Comparison of ENCODE assay signal across 1 cellular context in genomic region chr10:34121125-34121973, GRCh38.
TF ChIP-seq lines count a peak whose summit lies in the region.

No MANE protein-coding gene starts in this region.

TF ChIP-seq in HepG2, 621 proteins besides CTCF, POLR2A, EP300 and RAD21 (continued from another document and continues in another):
- TF ChIP-seq TBX3 (IDR thresholded peaks at IDR 0.05; ENCODE audit: borderline replicate concordance) (peak; percentile 87), MAFF (IDR thresholded peaks at IDR 0.05; ENCODE audit: low read depth, low read length) (peak; percentile 56), HOMEZ (CRISPR knock-in tag; IDR thresholded peaks at IDR 0.05; ENCODE audit: low read depth) (peak; percentile 99), E2F2 (CRISPR knock-in tag; IDR thresholded peaks at IDR 0.05; ENCODE audit: borderline replicate concordance) (no peak), ZBTB7B (CRISPR knock-in tag; IDR thresholded peaks at IDR 0.05) (peak; percentile 98), NR2C2 (CRISPR knock-in tag; IDR thresholded peaks at IDR 0.05; ENCODE audit: borderline replicate concordance) (peak; percentile 72; the same call in 1 of the 2 replicates), SALL1 (CRISPR knock-in tag; IDR thresholded peaks at IDR 0.05) (peak; percentile 94), AHR (CRISPR knock-in tag; IDR thresholded peaks at IDR 0.05) (no peak; the same call in 1 of the 2 replicates), ZNF282 (IDR thresholded peaks at IDR 0.05; ENCODE audit: partially characterized antibody) (no peak), ZKSCAN5 (CRISPR knock-in tag; IDR thresholded peaks at IDR 0.05) (no peak), IKZF5 (CRISPR knock-in tag; IDR thresholded peaks at IDR 0.05) (peak; percentile 95), NPAS2 (CRISPR knock-in tag; IDR thresholded peaks at IDR 0.05; ENCODE audit: borderline replicate concordance) (no peak), ZNF136 (CRISPR knock-in tag; IDR thresholded peaks at IDR 0.05; ENCODE audit: low read depth) (no peak), KLF11 (CRISPR knock-in tag; IDR thresholded peaks at IDR 0.05) (0 out of 2 replicates have a peak, but pooled peaks have one; percentile 67), NR2F2 (IDR thresholded peaks at IDR 0.05; ENCODE audit: borderline replicate concordance, low read depth) (peak; percentile 94), SIX1 (CRISPR knock-in tag; IDR thresholded peaks at IDR 0.05; ENCODE audit: borderline replicate concordance) (peak; percentile 92), ZNF770 (CRISPR knock-in tag; IDR thresholded peaks at IDR 0.05) (peak; percentile 47; the same call in 1 of the 2 replicates), CEBPG (CRISPR knock-in tag; IDR thresholded peaks at IDR 0.05) (peak; percentile 99), ZNF263 (CRISPR knock-in tag; IDR thresholded peaks at IDR 0.05) (0 out of 2 replicates have a peak, but pooled peaks have one; percentile 18), AFF4 (CRISPR knock-in tag; IDR thresholded peaks at IDR 0.05) (no peak), ZNF724P (CRISPR knock-in tag; IDR thresholded peaks at IDR 0.05; ENCODE audit: borderline replicate concordance) (no peak), NFE2 (CRISPR knock-in tag; IDR thresholded peaks at IDR 0.05) (no peak), ZNF503 (CRISPR knock-in tag; IDR thresholded peaks at IDR 0.05) (peak; percentile 93), THAP11 (CRISPR knock-in tag; IDR thresholded peaks at IDR 0.05) (peak; percentile 86), ZNF83 (CRISPR knock-in tag; IDR thresholded peaks at IDR 0.05; ENCODE audit: borderline replicate concordance) (no peak), TAF15 (IDR thresholded peaks at IDR 0.05; ENCODE audit: low read depth, low read length, poor library complexity, severe bottlenecking) (no peak), ZBTB8A (CRISPR knock-in tag; IDR thresholded peaks at IDR 0.05; ENCODE audit: borderline replicate concordance, low read depth) (0 out of 2 replicates have a peak, but pooled peaks have one; percentile 44), SNAI1 (CRISPR knock-in tag; IDR thresholded peaks at IDR 0.05; ENCODE audit: borderline replicate concordance) (no peak), KAT2B (IDR thresholded peaks at IDR 0.05; ENCODE audit: borderline replicate concordance, low read depth, low read length) (peak; percentile 98), ZNF326 (CRISPR knock-in tag; IDR thresholded peaks at IDR 0.05; ENCODE audit: borderline replicate concordance) (no peak), TCF7 (IDR thresholded peaks at IDR 0.05; ENCODE audit: low read depth) (peak; percentile 98), ZNF17 (CRISPR knock-in tag; IDR thresholded peaks at IDR 0.05) (no peak), MATR3 (CRISPR knock-in tag; IDR thresholded peaks at IDR 0.05) (no peak), E2F5 (CRISPR knock-in tag; conservative IDR thresholded peaks at IDR 0.05) (no peak), ZSCAN5A (CRISPR knock-in tag; IDR thresholded peaks at IDR 0.05; ENCODE audit: borderline replicate concordance) (no peak), CHCHD3 (CRISPR knock-in tag; IDR thresholded peaks at IDR 0.05) (no peak), NR2F1 (CRISPR knock-in tag; IDR thresholded peaks at IDR 0.05) (peak; percentile 54 to 67; a peak in 2 of 4 replicates), PRDM15 (CRISPR knock-in tag; IDR thresholded peaks at IDR 0.05) (no peak), RARG (CRISPR knock-in tag; IDR thresholded peaks at IDR 0.05; ENCODE audit: low read depth) (peak; percentile 50; the same call in 1 of the 2 replicates), TP53 (CRISPR knock-in tag; conservative IDR thresholded peaks at IDR 0.05) (0 out of 2 replicates have a peak, but pooled peaks have one; percentile 14), TARDBP (CRISPR knock-in tag; IDR thresholded peaks at IDR 0.05) (peak; percentile 88), MXI1 (IDR thresholded peaks at IDR 0.05; ENCODE audit: borderline replicate concordance, low read depth, low read length) (no peak), ZNF275 (CRISPR knock-in tag; IDR thresholded peaks at IDR 0.05; ENCODE audit: borderline replicate concordance) (no peak), ZNF383 (CRISPR knock-in tag; IDR thresholded peaks at IDR 0.05; ENCODE audit: borderline replicate concordance) (0 out of 2 replicates have a peak, but pooled peaks have one; percentile 47), EEA1 (CRISPR knock-in tag; IDR thresholded peaks at IDR 0.05; ENCODE audit: borderline replicate concordance) (no peak)
